In the genomic region with DNA sequence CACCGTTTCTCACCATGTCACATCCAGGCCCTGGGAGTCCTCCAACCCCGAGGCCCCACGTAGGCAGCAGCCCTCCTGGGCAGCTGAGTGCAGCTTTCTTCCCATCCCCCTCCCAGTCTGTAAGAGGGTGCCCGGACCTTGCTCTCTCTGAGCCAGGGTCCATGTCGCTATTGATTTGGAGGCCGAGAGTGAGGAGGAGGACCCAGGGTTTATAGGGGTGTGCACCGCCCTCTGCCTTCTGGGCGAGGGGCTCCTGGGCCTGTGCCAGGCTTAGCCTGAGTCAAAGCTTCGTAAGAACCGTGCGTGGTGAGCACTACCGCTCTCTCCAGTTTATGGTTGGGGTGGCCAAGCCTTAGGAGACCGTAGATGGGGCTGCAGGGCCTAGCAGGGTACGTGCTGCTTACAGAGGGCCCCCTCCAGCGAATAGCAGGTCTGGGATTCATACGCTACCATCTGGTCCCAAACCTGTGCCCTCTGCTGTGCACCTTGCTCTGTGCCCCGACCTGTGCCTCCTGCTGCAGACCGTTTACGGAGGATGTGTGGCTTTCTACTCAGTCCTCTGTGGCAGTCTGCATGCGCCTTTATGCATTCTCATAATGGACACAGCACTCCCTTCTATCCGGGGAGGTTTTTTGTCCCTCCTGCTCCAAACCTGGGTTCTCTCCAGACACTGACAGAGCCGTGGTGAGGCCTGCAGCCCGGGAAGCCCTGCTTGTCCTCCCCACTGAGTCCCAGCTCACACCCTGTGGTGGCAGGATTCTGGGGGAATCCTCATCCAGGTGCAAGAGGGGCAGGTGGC, we compare ENCODE assay signal across 1 cellular context.
A peak's percentile ranks its signal among the peaks of the same experiment; 100 is the strongest.
TF ChIP-seq lines count a peak whose summit lies in the region.

No MANE protein-coding gene starts in this region.

TF ChIP-seq in HepG2, 621 proteins besides CTCF, POLR2A, EP300 and RAD21 (continued from another document and continues in another):
- peak; percentile 33; the same call in 1 of the 2 replicates for TF ChIP-seq FOXK1 (CRISPR knock-in tag; IDR thresholded peaks at IDR 0.05; ENCODE audit: borderline replicate concordance, low read depth)
- TF ChIP-seq, protein P1, sequence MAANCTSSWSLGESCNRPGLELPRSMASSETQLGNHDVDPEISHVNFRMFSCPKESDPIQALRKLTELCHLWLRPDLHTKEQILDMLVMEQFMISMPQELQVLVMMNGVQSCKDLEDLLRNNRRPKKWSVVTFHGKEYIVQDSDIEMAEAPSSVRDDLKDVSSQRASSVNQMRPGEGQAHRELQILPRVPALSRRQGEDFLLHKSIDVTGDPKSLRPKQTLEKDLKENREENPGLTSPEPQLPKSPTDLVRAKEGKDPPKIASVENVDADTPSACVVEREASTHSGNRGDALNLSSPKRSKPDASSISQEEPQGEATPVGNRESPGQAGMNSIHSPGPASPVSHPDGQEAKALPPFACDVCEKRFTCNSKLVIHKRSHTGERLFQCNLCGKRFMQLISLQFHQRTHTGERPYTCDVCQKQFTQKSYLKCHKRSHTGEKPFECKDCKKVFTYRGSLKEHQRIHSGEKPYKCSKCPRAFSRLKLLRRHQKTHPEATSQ (CRISPR knock-in tag; IDR thresholded peaks at IDR 0.05; ENCODE audit: borderline replicate concordance) = no peak
- TF ChIP-seq, protein P2, sequence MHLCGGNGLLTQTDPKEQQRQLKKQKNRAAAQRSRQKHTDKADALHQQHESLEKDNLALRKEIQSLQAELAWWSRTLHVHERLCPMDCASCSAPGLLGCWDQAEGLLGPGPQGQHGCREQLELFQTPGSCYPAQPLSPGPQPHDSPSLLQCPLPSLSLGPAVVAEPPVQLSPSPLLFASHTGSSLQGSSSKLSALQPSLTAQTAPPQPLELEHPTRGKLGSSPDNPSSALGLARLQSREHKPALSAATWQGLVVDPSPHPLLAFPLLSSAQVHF (CRISPR knock-in tag; IDR thresholded peaks at IDR 0.05) = no peak
- TF ChIP-seq HMGA1 (CRISPR knock-in tag; conservative IDR thresholded peaks at IDR 0.05) = no peak
- TF ChIP-seq, protein P3, sequence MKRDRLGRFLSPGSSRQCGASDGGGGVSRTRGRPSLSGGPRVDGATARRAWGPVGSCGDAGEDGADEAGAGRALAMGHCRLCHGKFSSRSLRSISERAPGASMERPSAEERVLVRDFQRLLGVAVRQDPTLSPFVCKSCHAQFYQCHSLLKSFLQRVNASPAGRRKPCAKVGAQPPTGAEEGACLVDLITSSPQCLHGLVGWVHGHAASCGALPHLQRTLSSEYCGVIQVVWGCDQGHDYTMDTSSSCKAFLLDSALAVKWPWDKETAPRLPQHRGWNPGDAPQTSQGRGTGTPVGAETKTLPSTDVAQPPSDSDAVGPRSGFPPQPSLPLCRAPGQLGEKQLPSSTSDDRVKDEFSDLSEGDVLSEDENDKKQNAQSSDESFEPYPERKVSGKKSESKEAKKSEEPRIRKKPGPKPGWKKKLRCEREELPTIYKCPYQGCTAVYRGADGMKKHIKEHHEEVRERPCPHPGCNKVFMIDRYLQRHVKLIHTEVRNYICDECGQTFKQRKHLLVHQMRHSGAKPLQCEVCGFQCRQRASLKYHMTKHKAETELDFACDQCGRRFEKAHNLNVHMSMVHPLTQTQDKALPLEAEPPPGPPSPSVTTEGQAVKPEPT (CRISPR knock-in tag; IDR thresholded peaks at IDR 0.05; ENCODE audit: low read depth) = no peak
- TF ChIP-seq, protein P4, sequence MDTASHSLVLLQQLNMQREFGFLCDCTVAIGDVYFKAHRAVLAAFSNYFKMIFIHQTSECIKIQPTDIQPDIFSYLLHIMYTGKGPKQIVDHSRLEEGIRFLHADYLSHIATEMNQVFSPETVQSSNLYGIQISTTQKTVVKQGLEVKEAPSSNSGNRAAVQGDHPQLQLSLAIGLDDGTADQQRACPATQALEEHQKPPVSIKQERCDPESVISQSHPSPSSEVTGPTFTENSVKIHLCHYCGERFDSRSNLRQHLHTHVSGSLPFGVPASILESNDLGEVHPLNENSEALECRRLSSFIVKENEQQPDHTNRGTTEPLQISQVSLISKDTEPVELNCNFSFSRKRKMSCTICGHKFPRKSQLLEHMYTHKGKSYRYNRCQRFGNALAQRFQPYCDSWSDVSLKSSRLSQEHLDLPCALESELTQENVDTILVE (CRISPR knock-in tag; IDR thresholded peaks at IDR 0.05) = no peak
- TF ChIP-seq FOSL1 (CRISPR knock-in tag; IDR thresholded peaks at IDR 0.05; ENCODE audit: borderline replicate concordance) = no peak
- TF ChIP-seq KMT2B (CRISPR knock-in tag; IDR thresholded peaks at IDR 0.05) = no peak
- TF ChIP-seq, protein P5, sequence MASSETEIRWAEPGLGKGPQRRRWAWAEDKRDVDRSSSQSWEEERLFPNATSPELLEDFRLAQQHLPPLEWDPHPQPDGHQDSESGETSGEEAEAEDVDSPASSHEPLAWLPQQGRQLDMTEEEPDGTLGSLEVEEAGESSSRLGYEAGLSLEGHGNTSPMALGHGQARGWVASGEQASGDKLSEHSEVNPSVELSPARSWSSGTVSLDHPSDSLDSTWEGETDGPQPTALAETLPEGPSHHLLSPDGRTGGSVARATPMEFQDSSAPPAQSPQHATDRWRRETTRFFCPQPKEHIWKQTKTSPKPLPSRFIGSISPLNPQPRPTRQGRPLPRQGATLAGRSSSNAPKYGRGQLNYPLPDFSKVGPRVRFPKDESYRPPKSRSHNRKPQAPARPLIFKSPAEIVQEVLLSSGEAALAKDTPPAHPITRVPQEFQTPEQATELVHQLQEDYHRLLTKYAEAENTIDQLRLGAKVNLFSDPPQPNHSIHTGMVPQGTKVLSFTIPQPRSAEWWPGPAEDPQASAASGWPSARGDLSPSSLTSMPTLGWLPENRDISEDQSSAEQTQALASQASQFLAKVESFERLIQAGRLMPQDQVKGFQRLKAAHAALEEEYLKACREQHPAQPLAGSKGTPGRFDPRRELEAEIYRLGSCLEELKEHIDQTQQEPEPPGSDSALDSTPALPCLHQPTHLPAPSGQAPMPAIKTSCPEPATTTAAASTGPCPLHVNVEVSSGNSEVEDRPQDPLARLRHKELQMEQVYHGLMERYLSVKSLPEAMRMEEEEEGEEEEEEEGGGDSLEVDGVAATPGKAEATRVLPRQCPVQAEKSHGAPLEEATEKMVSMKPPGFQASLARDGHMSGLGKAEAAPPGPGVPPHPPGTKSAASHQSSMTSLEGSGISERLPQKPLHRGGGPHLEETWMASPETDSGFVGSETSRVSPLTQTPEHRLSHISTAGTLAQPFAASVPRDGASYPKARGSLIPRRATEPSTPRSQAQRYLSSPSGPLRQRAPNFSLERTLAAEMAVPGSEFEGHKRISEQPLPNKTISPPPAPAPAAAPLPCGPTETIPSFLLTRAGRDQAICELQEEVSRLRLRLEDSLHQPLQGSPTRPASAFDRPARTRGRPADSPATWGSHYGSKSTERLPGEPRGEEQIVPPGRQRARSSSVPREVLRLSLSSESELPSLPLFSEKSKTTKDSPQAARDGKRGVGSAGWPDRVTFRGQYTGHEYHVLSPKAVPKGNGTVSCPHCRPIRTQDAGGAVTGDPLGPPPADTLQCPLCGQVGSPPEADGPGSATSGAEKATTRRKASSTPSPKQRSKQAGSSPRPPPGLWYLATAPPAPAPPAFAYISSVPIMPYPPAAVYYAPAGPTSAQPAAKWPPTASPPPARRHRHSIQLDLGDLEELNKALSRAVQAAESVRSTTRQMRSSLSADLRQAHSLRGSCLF (CRISPR knock-in tag; IDR thresholded peaks at IDR 0.05; ENCODE audit: borderline replicate concordance) = no peak
- no peak for TF ChIP-seq ZNF354B (CRISPR knock-in tag; IDR thresholded peaks at IDR 0.05)
- no peak for TF ChIP-seq RNF2 (conservative IDR thresholded peaks at IDR 0.05; ENCODE audit: low read depth)
- TF ChIP-seq, protein P6, sequence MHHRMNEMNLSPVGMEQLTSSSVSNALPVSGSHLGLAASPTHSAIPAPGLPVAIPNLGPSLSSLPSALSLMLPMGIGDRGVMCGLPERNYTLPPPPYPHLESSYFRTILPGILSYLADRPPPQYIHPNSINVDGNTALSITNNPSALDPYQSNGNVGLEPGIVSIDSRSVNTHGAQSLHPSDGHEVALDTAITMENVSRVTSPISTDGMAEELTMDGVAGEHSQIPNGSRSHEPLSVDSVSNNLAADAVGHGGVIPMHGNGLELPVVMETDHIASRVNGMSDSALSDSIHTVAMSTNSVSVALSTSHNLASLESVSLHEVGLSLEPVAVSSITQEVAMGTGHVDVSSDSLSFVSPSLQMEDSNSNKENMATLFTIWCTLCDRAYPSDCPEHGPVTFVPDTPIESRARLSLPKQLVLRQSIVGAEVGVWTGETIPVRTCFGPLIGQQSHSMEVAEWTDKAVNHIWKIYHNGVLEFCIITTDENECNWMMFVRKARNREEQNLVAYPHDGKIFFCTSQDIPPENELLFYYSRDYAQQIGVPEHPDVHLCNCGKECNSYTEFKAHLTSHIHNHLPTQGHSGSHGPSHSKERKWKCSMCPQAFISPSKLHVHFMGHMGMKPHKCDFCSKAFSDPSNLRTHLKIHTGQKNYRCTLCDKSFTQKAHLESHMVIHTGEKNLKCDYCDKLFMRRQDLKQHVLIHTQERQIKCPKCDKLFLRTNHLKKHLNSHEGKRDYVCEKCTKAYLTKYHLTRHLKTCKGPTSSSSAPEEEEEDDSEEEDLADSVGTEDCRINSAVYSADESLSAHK (CRISPR knock-in tag; IDR thresholded peaks at IDR 0.05; ENCODE audit: borderline replicate concordance) = no peak
- TF ChIP-seq, protein P7, sequence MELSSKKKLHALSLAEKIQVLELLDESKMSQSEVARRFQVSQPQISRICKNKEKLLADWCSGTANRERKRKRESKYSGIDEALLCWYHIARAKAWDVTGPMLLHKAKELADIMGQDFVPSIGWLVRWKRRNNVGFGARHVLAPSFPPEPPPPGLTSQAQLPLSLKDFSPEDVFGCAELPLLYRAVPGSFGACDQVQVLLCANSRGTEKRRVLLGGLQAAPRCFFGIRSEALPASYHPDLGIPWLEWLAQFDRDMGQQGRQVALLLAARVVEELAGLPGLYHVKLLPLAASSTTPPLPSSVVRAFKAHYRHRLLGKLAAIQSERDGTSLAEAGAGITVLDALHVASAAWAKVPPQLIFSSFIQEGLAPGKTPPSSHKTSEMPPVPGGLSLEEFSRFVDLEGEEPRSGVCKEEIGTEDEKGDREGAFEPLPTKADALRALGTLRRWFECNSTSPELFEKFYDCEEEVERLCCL (CRISPR knock-in tag; IDR thresholded peaks at IDR 0.05; ENCODE audit: borderline replicate concordance) = no peak
- TF ChIP-seq CHD2 (IDR thresholded peaks at IDR 0.05; ENCODE audit: low read depth, low read length) = peak; percentile 70
- TF ChIP-seq TCF12 (IDR thresholded peaks at IDR 0.05) = no peak
- no peak for TF ChIP-seq TCF12 (CRISPR knock-in tag; IDR thresholded peaks at IDR 0.05)
- TF ChIP-seq JUNB (CRISPR knock-in tag; IDR thresholded peaks at IDR 0.05; ENCODE audit: borderline replicate concordance) = no peak
- TF ChIP-seq AGO1 (IDR thresholded peaks at IDR 0.05; ENCODE audit: low read depth, low read length, poor library complexity, severe bottlenecking) = no peak
- TF ChIP-seq, protein P8, sequence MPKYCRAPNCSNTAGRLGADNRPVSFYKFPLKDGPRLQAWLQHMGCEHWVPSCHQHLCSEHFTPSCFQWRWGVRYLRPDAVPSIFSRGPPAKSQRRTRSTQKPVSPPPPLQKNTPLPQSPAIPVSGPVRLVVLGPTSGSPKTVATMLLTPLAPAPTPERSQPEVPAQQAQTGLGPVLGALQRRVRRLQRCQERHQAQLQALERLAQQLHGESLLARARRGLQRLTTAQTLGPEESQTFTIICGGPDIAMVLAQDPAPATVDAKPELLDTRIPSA (CRISPR knock-in tag; IDR thresholded peaks at IDR 0.05; ENCODE audit: borderline replicate concordance) = no peak
- TF ChIP-seq ZNF629 (CRISPR knock-in tag; conservative IDR thresholded peaks at IDR 0.05) = peak; percentile 98
- no peak for TF ChIP-seq STAG1 (CRISPR knock-in tag; IDR thresholded peaks at IDR 0.05)
- TF ChIP-seq ZNF232 (CRISPR knock-in tag; IDR thresholded peaks at IDR 0.05; ENCODE audit: borderline replicate concordance) = no peak
- TF ChIP-seq, protein P9, sequence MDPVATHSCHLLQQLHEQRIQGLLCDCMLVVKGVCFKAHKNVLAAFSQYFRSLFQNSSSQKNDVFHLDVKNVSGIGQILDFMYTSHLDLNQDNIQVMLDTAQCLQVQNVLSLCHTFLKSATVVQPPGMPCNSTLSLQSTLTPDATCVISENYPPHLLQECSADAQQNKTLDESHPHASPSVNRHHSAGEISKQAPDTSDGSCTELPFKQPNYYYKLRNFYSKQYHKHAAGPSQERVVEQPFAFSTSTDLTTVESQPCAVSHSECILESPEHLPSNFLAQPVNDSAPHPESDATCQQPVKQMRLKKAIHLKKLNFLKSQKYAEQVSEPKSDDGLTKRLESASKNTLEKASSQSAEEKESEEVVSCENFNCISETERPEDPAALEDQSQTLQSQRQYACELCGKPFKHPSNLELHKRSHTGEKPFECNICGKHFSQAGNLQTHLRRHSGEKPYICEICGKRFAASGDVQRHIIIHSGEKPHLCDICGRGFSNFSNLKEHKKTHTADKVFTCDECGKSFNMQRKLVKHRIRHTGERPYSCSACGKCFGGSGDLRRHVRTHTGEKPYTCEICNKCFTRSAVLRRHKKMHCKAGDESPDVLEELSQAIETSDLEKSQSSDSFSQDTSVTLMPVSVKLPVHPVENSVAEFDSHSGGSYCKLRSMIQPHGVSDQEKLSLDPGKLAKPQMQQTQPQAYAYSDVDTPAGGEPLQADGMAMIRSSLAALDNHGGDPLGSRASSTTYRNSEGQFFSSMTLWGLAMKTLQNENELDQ (CRISPR knock-in tag; IDR thresholded peaks at IDR 0.05; ENCODE audit: borderline replicate concordance) = no peak
- 0 out of 2 replicates have a peak, but pooled peaks have one; percentile 75 for TF ChIP-seq NCOA1 (CRISPR knock-in tag; IDR thresholded peaks at IDR 0.05)
- TF ChIP-seq, protein P10, sequence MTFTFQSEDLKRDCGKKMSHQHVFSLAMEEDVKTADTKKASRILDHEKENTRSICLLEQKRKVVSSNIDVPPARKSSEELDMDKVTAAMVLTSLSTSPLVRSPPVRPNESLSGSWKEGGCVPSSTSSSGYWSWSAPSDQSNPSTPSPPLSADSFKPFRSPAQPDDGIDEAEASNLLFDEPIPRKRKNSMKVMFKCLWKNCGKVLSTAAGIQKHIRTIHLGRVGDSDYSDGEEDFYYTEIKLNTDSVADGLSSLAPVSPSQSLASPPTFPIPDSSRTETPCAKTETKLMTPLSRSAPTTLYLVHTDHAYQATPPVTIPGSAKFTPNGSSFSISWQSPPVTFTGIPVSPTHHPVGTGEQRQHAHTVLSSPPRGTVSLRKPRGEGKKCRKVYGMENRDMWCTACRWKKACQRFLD (CRISPR knock-in tag; IDR thresholded peaks at IDR 0.05; ENCODE audit: borderline replicate concordance) = no peak
- 0 out of 2 replicates have a peak, but pooled peaks have one; percentile 30 for TF ChIP-seq ZSCAN31 (CRISPR knock-in tag; IDR thresholded peaks at IDR 0.05; ENCODE audit: low read depth)
- peak; percentile 92; the same call in 1 of the 2 replicates for TF ChIP-seq KDM5B (CRISPR knock-in tag; IDR thresholded peaks at IDR 0.05; ENCODE audit: borderline replicate concordance)
- no peak for TF ChIP-seq YEATS4 (CRISPR knock-in tag; IDR thresholded peaks at IDR 0.05; ENCODE audit: borderline replicate concordance)
- no peak for TF ChIP-seq ZNF644 (CRISPR knock-in tag; IDR thresholded peaks at IDR 0.05; ENCODE audit: low read depth)
- peak; percentile 74; the same call in 1 of the 2 replicates for TF ChIP-seq SPEN (CRISPR knock-in tag; IDR thresholded peaks at IDR 0.05; ENCODE audit: low read depth)
- TF ChIP-seq, protein P11, sequence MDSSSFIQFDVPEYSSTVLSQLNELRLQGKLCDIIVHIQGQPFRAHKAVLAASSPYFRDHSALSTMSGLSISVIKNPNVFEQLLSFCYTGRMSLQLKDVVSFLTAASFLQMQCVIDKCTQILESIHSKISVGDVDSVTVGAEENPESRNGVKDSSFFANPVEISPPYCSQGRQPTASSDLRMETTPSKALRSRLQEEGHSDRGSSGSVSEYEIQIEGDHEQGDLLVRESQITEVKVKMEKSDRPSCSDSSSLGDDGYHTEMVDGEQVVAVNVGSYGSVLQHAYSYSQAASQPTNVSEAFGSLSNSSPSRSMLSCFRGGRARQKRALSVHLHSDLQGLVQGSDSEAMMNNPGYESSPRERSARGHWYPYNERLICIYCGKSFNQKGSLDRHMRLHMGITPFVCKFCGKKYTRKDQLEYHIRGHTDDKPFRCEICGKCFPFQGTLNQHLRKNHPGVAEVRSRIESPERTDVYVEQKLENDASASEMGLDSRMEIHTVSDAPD (CRISPR knock-in tag; IDR thresholded peaks at IDR 0.05) = no peak
- no peak for TF ChIP-seq AHR (CRISPR knock-in tag; IDR thresholded peaks at IDR 0.05)
- no peak for TF ChIP-seq SMC3 (IDR thresholded peaks at IDR 0.05; ENCODE audit: low read length)
